Comparison of ENCODE assay signal across 9 cellular contexts in genomic region chr12:49094104-49094948, GRCh38. TPM values are rescaled to one million over a fixed set of nuclear protein-coding genes. Genes with fewer than 3 reads are reported as not detected.
DNase-seq lines count a peak whose midpoint lies in the region; ATAC-seq and TF ChIP-seq lines count a peak whose summit lies in the region.
"Had no signal": no experiment of that assay in that cellular context is flagged by ENCODE, and none has a peak within 500 bp of the region (broad histone marks: within the 10 kb centered on the region; RNA-seq: fewer than 3 reads in every experiment).

DHH (minus strand) TSS chr12:49094801; CDS start chr12:49094512, 289 bp downstream.

- DNase-seq in activated naive CD4-positive, alpha-beta T cell (lab: John Stamatoyannopoulos, UW), result no peak
- no peak for DNase-seq in kidney epithelial cell (ENCODE audit: low read depth)
- no peak for DNase-seq in tibial nerve (ENCODE audit: low spot score in 2 of 2)
- DNase-seq in AG08395 (ENCODE audit: low spot score), result no peak

- H3K4me3 ChIP-seq in kidney epithelial cell (ENCODE audit: low read depth, low read length) (peak within 1 kb of the TSS; percentile 19), tibial nerve (peak within 1 kb of the TSS; percentile 30 to 65 (median 46))

- TF ChIP-seq EP300 in tibial nerve (IDR thresholded peaks at IDR 0.05), result peak in 1 of 2 donors; percentile 63

- H3K36me3 ChIP-seq in kidney epithelial cell (ENCODE audit: control insufficient read depth, insufficient read depth, low read length) (no peaks in the 10 kb centered on the region), tibial nerve (peaks cover 0 to 35% (median 0%) of the 10 kb centered on the region in 3 donors)

- H3K36me3 Mint-ChIP-seq in activated naive CD4-positive, alpha-beta T cell treated with anti-CD3 and anti-CD28 coated beads, Interleukin-2, amount 50 U/mL, for 24 hours, result peaks cover 3% of the 10 kb centered on the region
- peaks cover 49% of the 10 kb centered on the region for H3K36me3 Mint-ChIP-seq in activated T-helper 17 cell treated with anti-CD3 and anti-CD28 coated beads, Interleukin-2, amount 50 U/mL, for 72 hours (ENCODE audit: low read depth)

- no peak for ATAC-seq in activated T-helper 17 cell treated with anti-CD3 and anti-CD28 coated beads, Interleukin-2, amount 50 U/mL, for 72 hours (replicated peaks)
- ATAC-seq in HG03097 (IDR thresholded peaks at IDR 0.05; ENCODE audit: low FRiP score, unreplicated experiment) (no peak), HG02884 (IDR thresholded peaks at IDR 0.05; ENCODE audit: unreplicated experiment) (no peak)

- peak within 1 kb of the TSS; percentile 19 for H3K4me3 Mint-ChIP-seq in activated naive CD4-positive, alpha-beta T cell treated with anti-CD3 and anti-CD28 coated beads, Interleukin-2, amount 50 U/mL, for 24 hours
- peak within 1 kb of the TSS; percentile 25 for H3K4me3 Mint-ChIP-seq in activated T-helper 17 cell treated with anti-CD3 and anti-CD28 coated beads, Interleukin-2, amount 50 U/mL, for 72 hours

- H3K4me1 ChIP-seq in tibial nerve, result peaks cover 0 to 74% (median 44%) of the 10 kb centered on the region in 4 donors

- peaks cover 40% of the 10 kb centered on the region for H3K4me1 Mint-ChIP-seq in activated naive CD4-positive, alpha-beta T cell treated with anti-CD3 and anti-CD28 coated beads, Interleukin-2, amount 50 U/mL, for 24 hours
- H3K4me1 Mint-ChIP-seq in activated T-helper 17 cell treated with anti-CD3 and anti-CD28 coated beads, Interleukin-2, amount 50 U/mL, for 72 hours, result peaks cover 13% of the 10 kb centered on the region

- no peaks in the 10 kb centered on the region for H3K9me3 Mint-ChIP-seq in activated naive CD4-positive, alpha-beta T cell treated with anti-CD3 and anti-CD28 coated beads, Interleukin-2, amount 50 U/mL, for 24 hours
- no peaks in the 10 kb centered on the region for H3K9me3 Mint-ChIP-seq in activated T-helper 17 cell treated with anti-CD3 and anti-CD28 coated beads, Interleukin-2, amount 50 U/mL, for 72 hours

- peaks cover 30% of the 10 kb centered on the region for H3K27me3 Mint-ChIP-seq in activated naive CD4-positive, alpha-beta T cell treated with anti-CD3 and anti-CD28 coated beads, Interleukin-2, amount 50 U/mL, for 24 hours
- peaks cover 36% of the 10 kb centered on the region for H3K27me3 Mint-ChIP-seq in activated T-helper 17 cell treated with anti-CD3 and anti-CD28 coated beads, Interleukin-2, amount 50 U/mL, for 72 hours

- 1 to 2% methylated on average over 18 to 46 of the region's 49 CpGs for WGBS in tibial nerve, 2 donors

- TF ChIP-seq CTCF in kidney epithelial cell (IDR thresholded peaks at IDR 0.05; ENCODE audit: insufficient read depth, low read length, poor library complexity, severe bottlenecking) (no peak), tibial nerve (IDR thresholded peaks at IDR 0.05) (no peak)

- H3K9me3 ChIP-seq in tibial nerve, result no peaks in the 10 kb centered on the region

- TF ChIP-seq POLR2A in tibial nerve (IDR thresholded peaks at IDR 0.05), result peak in 1 of 2 donors; percentile 55

- H3K27ac Mint-ChIP-seq in activated naive CD4-positive, alpha-beta T cell treated with anti-CD3 and anti-CD28 coated beads, Interleukin-2, amount 50 U/mL, for 24 hours, result peak within 1 kb of the TSS; percentile 4
- H3K27ac Mint-ChIP-seq in activated T-helper 17 cell treated with anti-CD3 and anti-CD28 coated beads, Interleukin-2, amount 50 U/mL, for 72 hours, result no peak within 1 kb of the TSS

- H3K27ac ChIP-seq in tibial nerve, result peak within 1 kb of the TSS; percentile 65 to 94 (median 84)

- H3K27me3 ChIP-seq in kidney epithelial cell (ENCODE audit: control insufficient read depth, insufficient read depth, low read length), result peaks cover 40% of the 10 kb centered on the region
- H3K27me3 ChIP-seq in tibial nerve, result peaks cover 0 to 43% of the 10 kb centered on the region in 2 donors

RNA-seq across cellular contexts. Expression of gene DHH, which starts in this region (rescaled TPM):
- under 1 TPM; 0.26 to 0.42 TPM for total RNA-seq in activated T-helper 17 cell treated with anti-CD3 and anti-CD28 coated beads, Interleukin-2, amount 50 U/mL, for 72 hours
- total RNA-seq in kidney epithelial cell, result 0.04 TPM in 1 of 2 replicates, not detected in the other
- 10 to 100 TPM; 55.5 to 94.7 (median 60.1) TPM for total RNA-seq in tibial nerve
- total RNA-seq: T-helper 1 cell treated with Interleukin-12 subunit alpha and Interleukin-12 subunit beta and Interleukin-4 antibody, amounts not matched to agents 30 ng/mL and 1 ng/mL, for 36 hours had no signal

Comparison
In these comparisons a context has a peak if more than half of its experiments do, and no peak if none do; other contexts are left out.
1. RNA of gene DHH (total RNA-seq): 55.5 to 94.7 TPM in tibial nerve; 0.26 to 0.42 TPM in activated T-helper 17 cell treated with anti-CD3 and anti-CD28 coated beads, Interleukin-2, amount 50 U/mL, for 72 hours and 0.04 TPM in kidney epithelial cell; every median in the first group is over 10 times any median in the second.